In genomic region chr12:27207626-27208413, GRCh38 we compare ENCODE assay signal across 11 cellular contexts. TPM values are rescaled to one million over a fixed set of nuclear protein-coding genes. Genes with fewer than 3 reads are reported as not detected.
DNase-seq lines count a peak whose midpoint lies in the region; ATAC-seq lines count a peak whose summit lies in the region.
"Had no signal": no experiment of that assay in that cellular context is flagged by ENCODE, and none has a peak within 500 bp of the region (broad histone marks: within the 10 kb centered on the region; RNA-seq: fewer than 3 reads in every experiment).

No MANE protein-coding gene starts in this region.

- peak; percentile 79 for ATAC-seq in activated CD8-positive, alpha-beta memory T cell treated with anti-CD3 and anti-CD28 coated beads, Interleukin-2, amount 10 ng/mL, durations not matched to agents 7 days and 5 days
- peak; percentile 79 for ATAC-seq in HG02763 (IDR thresholded peaks at IDR 0.05; ENCODE audit: unreplicated experiment)

- H3K4me1 Mint-ChIP-seq in activated CD8-positive, alpha-beta memory T cell treated with anti-CD3 and anti-CD28 coated beads, Interleukin-2, amount 10 ng/mL, durations not matched to agents 7 days and 5 days: peaks cover 27% of the 10 kb centered on the region
- H3K4me1 Mint-ChIP-seq: endodermal cell, neural crest cell had no signal

- no peaks in the 10 kb centered on the region for H3K27me3 Mint-ChIP-seq in activated CD8-positive, alpha-beta memory T cell treated with anti-CD3 and anti-CD28 coated beads, Interleukin-2, amount 10 ng/mL, durations not matched to agents 7 days and 5 days

- peak; percentile 62 for DNase-seq in activated CD8-positive, alpha-beta memory T cell treated with anti-CD3 and anti-CD28 coated beads, Interleukin-2, amount 10 ng/mL, durations not matched to agents 7 days and 5 days
- no peak for DNase-seq in activated CD8-positive, alpha-beta memory T cell treated with anti-CD3 and anti-CD28 coated beads, Interleukin-2, amount 50 U/mL, for 48 hours
- DNase-seq in SK-N-DZ (ENCODE audit: low spot score) (peak; percentile 32), GM03348 (ENCODE audit: low spot score) (no peak), cortex of kidney (lab: John Stamatoyannopoulos, UW) (no peak), HUDEP-2 (lab: John Stamatoyannopoulos, UW; ENCODE audit: unreplicated experiment in 76 of 76) (no peak)
- peak; percentile 50 for DNase-seq in stimulated activated CD8-positive, alpha-beta memory T cell treated with anti-CD3 and anti-CD28 coated beads, Interleukin-4, amount 100 ng/mL, for 48 hours
- DNase-seq: endodermal cell, trophoblast cell had no signal

- peaks cover 8% of the 10 kb centered on the region for H3K36me3 Mint-ChIP-seq in activated CD8-positive, alpha-beta memory T cell treated with anti-CD3 and anti-CD28 coated beads, Interleukin-2, amount 10 ng/mL, durations not matched to agents 7 days and 5 days

- no peak overlapping the region for H3K4me3 Mint-ChIP-seq in activated CD8-positive, alpha-beta memory T cell treated with anti-CD3 and anti-CD28 coated beads, Interleukin-2, amount 10 ng/mL, durations not matched to agents 7 days and 5 days
- H3K4me3 Mint-ChIP-seq: endodermal cell, neural crest cell had no signal

- CTCF ChIA-PET in activated CD8-positive, alpha-beta memory T cell treated with anti-CD3 and anti-CD28 coated beads, Interleukin-2, amount 10 ng/mL, durations not matched to agents 7 days and 5 days (lab: Charles Lee): interaction anchor here (0.9 kb wide), 1 partner anchor 22 kb away, joined by 3 read pairs; no protein-coding TSS in a partner anchor

- H3K9me3 Mint-ChIP-seq in activated CD8-positive, alpha-beta memory T cell treated with anti-CD3 and anti-CD28 coated beads, Interleukin-2, amount 10 ng/mL, durations not matched to agents 7 days and 5 days (ENCODE audit: low read depth): peaks cover 9% of the 10 kb centered on the region

- H3K27ac Mint-ChIP-seq in activated CD8-positive, alpha-beta memory T cell treated with anti-CD3 and anti-CD28 coated beads, Interleukin-2, amount 10 ng/mL, durations not matched to agents 7 days and 5 days: peak overlapping the region; percentile 13
- H3K27ac Mint-ChIP-seq: endodermal cell had no signal

RNA-seq across cellular contexts. Expression of gene STK38L, which starts 36.3 kb away (rescaled TPM):
- 10 to 100 TPM; 18.7 to 29.4 TPM for total RNA-seq in activated CD8-positive, alpha-beta memory T cell treated with anti-CD3 and anti-CD28 coated beads, Interleukin-2, amount 10 ng/mL, durations not matched to agents 7 days and 5 days
- 20.5 and 21.1 TPM in 2 replicates for polyA plus RNA-seq in SK-N-DZ (2014; cell fraction: cytosol; rRNA removed)
- 25.2 and 27.7 TPM in 2 replicates for polyA plus RNA-seq in SK-N-DZ (2014; cell fraction: nucleus; rRNA removed)

Comparison
In these comparisons a context has a peak if more than half of its experiments do, and no peak if none do; other contexts are left out.
1. DNase-seq: peak in activated CD8-positive, alpha-beta memory T cell treated with anti-CD3 and anti-CD28 coated beads, Interleukin-2, amount 10 ng/mL, durations not matched to agents 7 days and 5 days (single experiment), SK-N-DZ (single experiment) and stimulated activated CD8-positive, alpha-beta memory T cell treated with anti-CD3 and anti-CD28 coated beads, Interleukin-4, amount 100 ng/mL, for 48 hours (single experiment); none in activated CD8-positive, alpha-beta memory T cell treated with anti-CD3 and anti-CD28 coated beads, Interleukin-2, amount 50 U/mL, for 48 hours (single experiment), GM03348 (single experiment), cortex of kidney (single experiment) and HUDEP-2 (0 of 76).